16 cellular contexts compared by ENCODE assay signal in the genomic region with DNA sequence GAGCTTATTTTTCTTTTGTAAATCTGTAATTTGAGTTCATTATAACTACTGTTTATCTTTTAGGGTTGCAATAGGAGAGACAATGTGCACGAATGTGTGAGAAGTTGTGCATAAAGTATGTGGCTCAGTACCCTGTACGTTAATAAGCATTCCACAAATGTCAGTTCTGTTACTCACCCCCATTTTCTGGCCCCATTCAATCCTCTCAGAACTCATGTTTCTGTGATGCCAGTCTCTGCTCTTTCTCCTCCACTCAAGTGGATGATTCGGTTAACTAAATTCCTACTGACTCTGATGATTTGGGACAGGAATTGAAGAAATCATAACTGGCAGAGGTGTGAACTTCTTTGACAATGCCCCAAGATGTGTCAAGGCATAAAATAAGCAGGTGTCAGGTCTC. TPM values are rescaled to one million over a fixed set of nuclear protein-coding genes. Genes with fewer than 3 reads are reported as not detected.
DNase-seq lines count a peak whose midpoint lies in the region; ATAC-seq and TF ChIP-seq lines count a peak whose summit lies in the region.
"Had no signal": no experiment of that assay in that cellular context is flagged by ENCODE, and none has a peak within 500 bp of the region (broad histone marks: within the 10 kb centered on the region; RNA-seq: fewer than 3 reads in every experiment).

No MANE protein-coding gene starts in this region.

- H3K4me1 ChIP-seq in foreskin keratinocyte = no peaks in the 10 kb centered on the region
- H3K4me1 ChIP-seq: esophagus squamous epithelium, stomach had no signal

- H3K27me3 Mint-ChIP-seq in WTC11 (ENCODE audit: low read depth) = no peaks in the 10 kb centered on the region; the same call in 1 of the 2 replicates

- peak overlapping the region; percentile 64 for H3K27ac Mint-ChIP-seq in WTC11
- H3K27ac Mint-ChIP-seq: activated CD4-positive, alpha-beta T cell treated with anti-CD3 and anti-CD28 coated beads, Interleukin-2, amount 10 ng/mL, durations not matched to agents 24 days and 14 days; activated T-helper 17 cell treated with anti-CD3 and anti-CD28 coated beads, Interleukin-2, amount 50 U/mL, for 72 hours had no signal

- ATAC-seq in WTC11 (no peak), foreskin keratinocyte (no peak), HG03045 (IDR thresholded peaks at IDR 0.05; ENCODE audit: unreplicated experiment) (no peak), omental fat pad (ENCODE audit: low FRiP score) (no peak)
- ATAC-seq: activated T-helper 17 cell treated with anti-CD3 and anti-CD28 coated beads, Interleukin-2, amount 50 U/mL, for 72 hours had no signal

- peaks cover 23% of the 10 kb centered on the region for H3K9me3 Mint-ChIP-seq in WTC11
- H3K9me3 Mint-ChIP-seq: activated CD4-positive, alpha-beta T cell treated with anti-CD3 and anti-CD28 coated beads, Interleukin-2, amount 10 ng/mL, durations not matched to agents 24 days and 14 days; activated T-helper 17 cell treated with anti-CD3 and anti-CD28 coated beads, Interleukin-2, amount 50 U/mL, for 72 hours had no signal

- H3K27me3 ChIP-seq in foreskin keratinocyte = peaks cover 56% of the 10 kb centered on the region
- H3K27me3 ChIP-seq: ovary had no signal

- peaks cover 74% of the 10 kb centered on the region for H3K4me1 Mint-ChIP-seq in WTC11
- H3K4me1 Mint-ChIP-seq: activated T-helper 17 cell treated with anti-CD3 and anti-CD28 coated beads, Interleukin-2, amount 50 U/mL, for 72 hours had no signal

- CTCF ChIA-PET in WTC11 (lab: Charles Lee) = interaction anchor here (0.6 to 2.3 kb wide), 21 partner anchors 11 to 267 kb away, joined by 3 to 19 read pairs (median 4); no protein-coding TSS in a partner anchor

- POLR2A ChIA-PET in WTC11 (lab: Charles Lee) = interaction anchor here (1.3 kb wide), 1 partner anchor 14 kb away, joined by 3 read pairs; no protein-coding TSS in a partner anchor

- no peak overlapping the region; the same call in 1 of the 2 replicates for H3K4me3 Mint-ChIP-seq in WTC11
- H3K4me3 Mint-ChIP-seq: activated CD4-positive, alpha-beta T cell treated with anti-CD3 and anti-CD28 coated beads, Interleukin-2, amount 10 ng/mL, durations not matched to agents 24 days and 14 days; activated T-helper 17 cell treated with anti-CD3 and anti-CD28 coated beads, Interleukin-2, amount 50 U/mL, for 72 hours had no signal

- H3K27ac ChIP-seq in foreskin keratinocyte = no peak overlapping the region
- H3K27ac ChIP-seq: esophagus squamous epithelium, ovary, stomach had no signal

- DNase-seq in HK-2 (ENCODE audit: unreplicated experiment) = peak; percentile 17
- no peak for DNase-seq in WTC11 (ENCODE audit: low spot score)
- peak; percentile 5 to 49 for DNase-seq in foreskin keratinocyte
- peak; percentile 32 for DNase-seq in stromal cell of bone marrow (ENCODE audit: low read depth)
- no peak for DNase-seq in Ammon's horn (ENCODE audit: low spot score)
- DNase-seq in omental fat pad (ENCODE audit: low spot score) = no peak
- DNase-seq: activated CD4-positive, alpha-beta T cell treated with anti-CD3 and anti-CD28 coated beads, Interleukin-2, amount 10 ng/mL, durations not matched to agents 24 days and 14 days; esophagus squamous epithelium; NCI-H1417 treated with DMSO at 0.1 percent for 48 hours; ovary; stimulated activated CD4-positive, alpha-beta T cell treated with anti-CD3 and anti-CD28 coated beads, Interleukin-2, amount 100 ng/mL, for 48 hours; stomach had no signal

- H3K36me3 Mint-ChIP-seq in WTC11 = peaks cover 20% of the 10 kb centered on the region

- TF ChIP-seq CTCF in WTC11 (IDR thresholded peaks at IDR 0.05) (no peak), foreskin keratinocyte (conservative IDR thresholded peaks at IDR 0.05) (no peak), omental fat pad (IDR thresholded peaks at IDR 0.05) (no peak)

TF ChIP-seq in WTC11, 78 proteins besides CTCF, POLR2A, EP300 and RAD21 (continues in another document):
- TF ChIP-seq GTF2I (CRISPR knock-in tag; conservative IDR thresholded peaks at IDR 0.05) = no peak
- TF ChIP-seq, protein P1, sequence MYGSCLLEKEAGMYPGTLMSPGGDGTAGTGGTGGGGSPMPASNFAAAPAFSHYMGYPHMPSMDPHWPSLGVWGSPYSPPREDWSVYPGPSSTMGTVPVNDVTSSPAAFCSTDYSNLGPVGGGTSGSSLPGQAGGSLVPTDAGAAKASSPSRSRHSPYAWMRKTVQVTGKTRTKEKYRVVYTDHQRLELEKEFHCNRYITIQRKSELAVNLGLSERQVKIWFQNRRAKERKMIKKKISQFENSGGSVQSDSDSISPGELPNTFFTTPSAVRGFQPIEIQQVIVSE (CRISPR knock-in tag; IDR thresholded peaks at IDR 0.05; ENCODE audit: borderline replicate concordance) = no peak
- TF ChIP-seq, protein P2, sequence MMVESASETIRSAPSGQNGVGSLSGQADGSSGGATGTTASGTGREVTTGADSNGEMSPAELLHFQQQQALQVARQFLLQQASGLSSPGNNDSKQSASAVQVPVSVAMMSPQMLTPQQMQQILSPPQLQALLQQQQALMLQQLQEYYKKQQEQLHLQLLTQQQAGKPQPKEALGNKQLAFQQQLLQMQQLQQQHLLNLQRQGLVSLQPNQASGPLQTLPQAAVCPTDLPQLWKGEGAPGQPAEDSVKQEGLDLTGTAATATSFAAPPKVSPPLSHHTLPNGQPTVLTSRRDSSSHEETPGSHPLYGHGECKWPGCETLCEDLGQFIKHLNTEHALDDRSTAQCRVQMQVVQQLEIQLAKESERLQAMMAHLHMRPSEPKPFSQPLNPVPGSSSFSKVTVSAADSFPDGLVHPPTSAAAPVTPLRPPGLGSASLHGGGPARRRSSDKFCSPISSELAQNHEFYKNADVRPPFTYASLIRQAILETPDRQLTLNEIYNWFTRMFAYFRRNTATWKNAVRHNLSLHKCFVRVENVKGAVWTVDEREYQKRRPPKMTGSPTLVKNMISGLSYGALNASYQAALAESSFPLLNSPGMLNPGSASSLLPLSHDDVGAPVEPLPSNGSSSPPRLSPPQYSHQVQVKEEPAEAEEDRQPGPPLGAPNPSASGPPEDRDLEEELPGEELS (CRISPR knock-in tag; IDR thresholded peaks at IDR 0.05) = no peak
- TF ChIP-seq, protein P3, sequence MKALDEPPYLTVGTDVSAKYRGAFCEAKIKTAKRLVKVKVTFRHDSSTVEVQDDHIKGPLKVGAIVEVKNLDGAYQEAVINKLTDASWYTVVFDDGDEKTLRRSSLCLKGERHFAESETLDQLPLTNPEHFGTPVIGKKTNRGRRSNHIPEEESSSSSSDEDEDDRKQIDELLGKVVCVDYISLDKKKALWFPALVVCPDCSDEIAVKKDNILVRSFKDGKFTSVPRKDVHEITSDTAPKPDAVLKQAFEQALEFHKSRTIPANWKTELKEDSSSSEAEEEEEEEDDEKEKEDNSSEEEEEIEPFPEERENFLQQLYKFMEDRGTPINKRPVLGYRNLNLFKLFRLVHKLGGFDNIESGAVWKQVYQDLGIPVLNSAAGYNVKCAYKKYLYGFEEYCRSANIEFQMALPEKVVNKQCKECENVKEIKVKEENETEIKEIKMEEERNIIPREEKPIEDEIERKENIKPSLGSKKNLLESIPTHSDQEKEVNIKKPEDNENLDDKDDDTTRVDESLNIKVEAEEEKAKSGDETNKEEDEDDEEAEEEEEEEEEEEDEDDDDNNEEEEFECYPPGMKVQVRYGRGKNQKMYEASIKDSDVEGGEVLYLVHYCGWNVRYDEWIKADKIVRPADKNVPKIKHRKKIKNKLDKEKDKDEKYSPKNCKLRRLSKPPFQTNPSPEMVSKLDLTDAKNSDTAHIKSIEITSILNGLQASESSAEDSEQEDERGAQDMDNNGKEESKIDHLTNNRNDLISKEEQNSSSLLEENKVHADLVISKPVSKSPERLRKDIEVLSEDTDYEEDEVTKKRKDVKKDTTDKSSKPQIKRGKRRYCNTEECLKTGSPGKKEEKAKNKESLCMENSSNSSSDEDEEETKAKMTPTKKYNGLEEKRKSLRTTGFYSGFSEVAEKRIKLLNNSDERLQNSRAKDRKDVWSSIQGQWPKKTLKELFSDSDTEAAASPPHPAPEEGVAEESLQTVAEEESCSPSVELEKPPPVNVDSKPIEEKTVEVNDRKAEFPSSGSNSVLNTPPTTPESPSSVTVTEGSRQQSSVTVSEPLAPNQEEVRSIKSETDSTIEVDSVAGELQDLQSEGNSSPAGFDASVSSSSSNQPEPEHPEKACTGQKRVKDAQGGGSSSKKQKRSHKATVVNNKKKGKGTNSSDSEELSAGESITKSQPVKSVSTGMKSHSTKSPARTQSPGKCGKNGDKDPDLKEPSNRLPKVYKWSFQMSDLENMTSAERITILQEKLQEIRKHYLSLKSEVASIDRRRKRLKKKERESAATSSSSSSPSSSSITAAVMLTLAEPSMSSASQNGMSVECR (CRISPR knock-in tag; IDR thresholded peaks at IDR 0.05; ENCODE audit: borderline replicate concordance) = no peak
- TF ChIP-seq, protein P4, sequence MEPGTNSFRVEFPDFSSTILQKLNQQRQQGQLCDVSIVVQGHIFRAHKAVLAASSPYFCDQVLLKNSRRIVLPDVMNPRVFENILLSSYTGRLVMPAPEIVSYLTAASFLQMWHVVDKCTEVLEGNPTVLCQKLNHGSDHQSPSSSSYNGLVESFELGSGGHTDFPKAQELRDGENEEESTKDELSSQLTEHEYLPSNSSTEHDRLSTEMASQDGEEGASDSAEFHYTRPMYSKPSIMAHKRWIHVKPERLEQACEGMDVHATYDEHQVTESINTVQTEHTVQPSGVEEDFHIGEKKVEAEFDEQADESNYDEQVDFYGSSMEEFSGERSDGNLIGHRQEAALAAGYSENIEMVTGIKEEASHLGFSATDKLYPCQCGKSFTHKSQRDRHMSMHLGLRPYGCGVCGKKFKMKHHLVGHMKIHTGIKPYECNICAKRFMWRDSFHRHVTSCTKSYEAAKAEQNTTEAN (CRISPR knock-in tag; IDR thresholded peaks at IDR 0.05) = no peak
- TF ChIP-seq, protein P5, sequence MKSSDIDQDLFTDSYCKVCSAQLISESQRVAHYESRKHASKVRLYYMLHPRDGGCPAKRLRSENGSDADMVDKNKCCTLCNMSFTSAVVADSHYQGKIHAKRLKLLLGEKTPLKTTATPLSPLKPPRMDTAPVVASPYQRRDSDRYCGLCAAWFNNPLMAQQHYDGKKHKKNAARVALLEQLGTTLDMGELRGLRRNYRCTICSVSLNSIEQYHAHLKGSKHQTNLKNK (CRISPR knock-in tag; IDR thresholded peaks at IDR 0.05) = no peak

RNA-seq across cellular contexts. Expression of a gene that starts 10.2 kb away (rescaled TPM):
- 0.16 to 0.18 TPM (median 0.17 TPM) in 3 replicates for total RNA-seq in WTC11 (2021)
- not detected in 2 replicates for total RNA-seq in foreskin keratinocyte
- not detected in 2 replicates for polyA plus RNA-seq in foreskin keratinocyte
- not detected for total RNA-seq in omental fat pad
- total RNA-seq: activated CD4-positive, alpha-beta T cell treated with anti-CD3 and anti-CD28 coated beads, Interleukin-2, amount 10 ng/mL, durations not matched to agents 24 days and 14 days; activated T-helper 17 cell treated with anti-CD3 and anti-CD28 coated beads, Interleukin-2, amount 50 U/mL, for 72 hours; cardiac septum; esophagus squamous epithelium; liver; ovary; stomach had no signal
- polyA plus RNA-seq: liver, stomach had no signal

Comparison
In these comparisons a context has a peak if more than half of its experiments do, and no peak if none do; other contexts are left out.
1. DNase-seq: peak in HK-2 (single experiment), foreskin keratinocyte (2 of 2) and stromal cell of bone marrow (single experiment); none in WTC11 (single experiment), Ammon's horn (single experiment) and omental fat pad (single experiment).